2 cellular contexts compared by ENCODE assay signal in genomic region chr4:117417856-117418255, GRCh38.
TF ChIP-seq lines count a peak whose summit lies in the region.

No MANE protein-coding gene starts in this region.

TF ChIP-seq in SK-N-SH treated with all-trans-retinoic acid at 6 μM for 48 hours, 23 proteins besides CTCF, POLR2A, EP300 and RAD21:
- TF ChIP-seq SNAI2 (CRISPR knock-in tag; IDR thresholded peaks at IDR 0.05), result no peak
- no peak for TF ChIP-seq BACH2 (CRISPR knock-in tag; IDR thresholded peaks at IDR 0.05; ENCODE audit: borderline replicate concordance)
- no peak for TF ChIP-seq ZFP30 (CRISPR knock-in tag; IDR thresholded peaks at IDR 0.05)
- no peak for TF ChIP-seq CREB5 (CRISPR knock-in tag; IDR thresholded peaks at IDR 0.05; ENCODE audit: low read depth)
- TF ChIP-seq ZC3H10 (CRISPR knock-in tag; IDR thresholded peaks at IDR 0.05), result no peak
- no peak for TF ChIP-seq ARNTL (CRISPR knock-in tag; IDR thresholded peaks at IDR 0.05; ENCODE audit: borderline replicate concordance, low read depth)
- no peak for TF ChIP-seq OSR1 (CRISPR knock-in tag; IDR thresholded peaks at IDR 0.05)
- no peak for TF ChIP-seq CSRNP3 (CRISPR knock-in tag; IDR thresholded peaks at IDR 0.05)
- no peak for TF ChIP-seq ZNF565 (CRISPR knock-in tag; conservative IDR thresholded peaks at IDR 0.05; ENCODE audit: low read depth)
- TF ChIP-seq POU6F1 (CRISPR knock-in tag; IDR thresholded peaks at IDR 0.05; ENCODE audit: borderline replicate concordance, low read depth), result no peak
- TF ChIP-seq ISL1 (CRISPR knock-in tag; IDR thresholded peaks at IDR 0.05), result no peak
- no peak for TF ChIP-seq ZNF70 (CRISPR knock-in tag; IDR thresholded peaks at IDR 0.05)
- TF ChIP-seq ZNF8 (CRISPR knock-in tag; IDR thresholded peaks at IDR 0.05), result no peak
- no peak for TF ChIP-seq GLIS3 (CRISPR knock-in tag; IDR thresholded peaks at IDR 0.05)
- TF ChIP-seq ESRRG (CRISPR knock-in tag; IDR thresholded peaks at IDR 0.05), result no peak

TF ChIP-seq in SK-N-SH, 30 proteins besides CTCF, POLR2A, EP300 and RAD21:
- TF ChIP-seq ZBTB33 (IDR thresholded peaks at IDR 0.05; ENCODE audit: borderline replicate concordance, low read depth) (no peak), REST (IDR thresholded peaks at IDR 0.05; ENCODE audit: low read depth, low read length) (no peak), TEAD4 (IDR thresholded peaks at IDR 0.05; ENCODE audit: borderline replicate concordance, insufficient read depth) (no peak), TCF12 (IDR thresholded peaks at IDR 0.05) (no peak), EZH2phosphoT487 (IDR thresholded peaks at IDR 0.05; ENCODE audit: borderline replicate concordance, low read depth) (no peak), GABPA (IDR thresholded peaks at IDR 0.05; ENCODE audit: low read depth) (no peak), FOXM1 (IDR thresholded peaks at IDR 0.05; ENCODE audit: low read depth) (no peak), MXI1 (IDR thresholded peaks at IDR 0.05; ENCODE audit: low read depth, low read length) (no peak), RCOR1 (IDR thresholded peaks at IDR 0.05; ENCODE audit: low read length) (no peak), NFIC (IDR thresholded peaks at IDR 0.05; ENCODE audit: borderline replicate concordance) (no peak), CHD2 (IDR thresholded peaks at IDR 0.05; ENCODE audit: low read length, partially characterized antibody) (no peak), USF2 (IDR thresholded peaks at IDR 0.05; ENCODE audit: borderline replicate concordance, low read depth, low read length) (no peak), GATA2 (CRISPR knock-in tag; IDR thresholded peaks at IDR 0.05) (no peak), YY1 (IDR thresholded peaks at IDR 0.05; ENCODE audit: low read depth) (no peak), SIN3A (IDR thresholded peaks at IDR 0.05; ENCODE audit: borderline replicate concordance, low read depth, low read length) (no peak)
